Comparison of ENCODE assay signal across 13 cellular contexts in genomic region chr3:58336135-58336882, GRCh38. TPM values are rescaled to one million over a fixed set of nuclear protein-coding genes. Genes with fewer than 3 reads are reported as not detected.
DNase-seq lines count a peak whose midpoint lies in the region; TF ChIP-seq lines count a peak whose summit lies in the region.
"Had no signal": no experiment of that assay in that cellular context is flagged by ENCODE, and none has a peak within 500 bp of the region (broad histone marks: within the 10 kb centered on the region; RNA-seq: fewer than 3 reads in every experiment).

No MANE protein-coding gene starts in this region.

- intact Hi-C loops in CD14-positive monocyte (cut with micrococcal nuclease) = loop anchor here (2.0 to 10.0 kb wide), 3 partner anchors 14 to 352 kb away; partner anchors contain the start of gene KCTD6 (in 1 of the 2)

- H3K4me2 ChIP-seq in parathyroid adenoma (ENCODE audit: low read length) = peak overlapping the region; percentile 13

- H3K27me3 ChIP-seq in parathyroid adenoma (ENCODE audit: control insufficient read depth, insufficient read depth, low read length) = no peaks in the 10 kb centered on the region
- H3K27me3 ChIP-seq: upper lobe of right lung had no signal

- DNase-seq in CD14-positive monocyte (ENCODE audit: low spot score) (no peak), M059J (ENCODE audit: low read depth) (peak; percentile 89), chondrocyte (ENCODE audit: low spot score) (no peak), NCI-H82 (lab: John Stamatoyannopoulos, UW) (no peak), NCI-H446 (lab: John Stamatoyannopoulos, UW) (no peak), cerebellum (ENCODE audit: low spot score) (no peak), NCI-H2029 (lab: John Stamatoyannopoulos, UW) (no peak)
- DNase-seq: endodermal cell; NCI-H146; stimulated activated CD4-positive, alpha-beta T cell treated with anti-CD3 and anti-CD28 coated beads, Interleukin-15, amount 100 ng/mL, for 24 hours; upper lobe of right lung had no signal

- peaks cover 0 to 3% (median 2%) of the 10 kb centered on the region in 3 donors for H3K27me3 Mint-ChIP-seq in CD14-positive monocyte (ENCODE audit: low read depth in 3 of 3)
- no peaks in the 10 kb centered on the region for H3K27me3 Mint-ChIP-seq in chondrocyte (ENCODE audit: low read depth)

- H2AFZ ChIP-seq in parathyroid adenoma = no peak overlapping the region

- H3K79me2 ChIP-seq in parathyroid adenoma = peaks cover 53% of the 10 kb centered on the region

- TF ChIP-seq CTCF in CD14-positive monocyte (IDR thresholded peaks at IDR 0.05) = no peak
- TF ChIP-seq CTCF in chondrocyte (IDR thresholded peaks at IDR 0.05) = no peak
- no peak for TF ChIP-seq CTCF in parathyroid adenoma (IDR thresholded peaks at IDR 0.05)

- H3K36me3 Mint-ChIP-seq in CD14-positive monocyte (peaks cover 18 to 24% of the 10 kb centered on the region in 2 donors), chondrocyte (ENCODE audit: low read depth) (peaks cover 4% of the 10 kb centered on the region)

- peak overlapping the region; percentile 47 for H3K27ac ChIP-seq in parathyroid adenoma

- no peak overlapping the region for H3K9ac ChIP-seq in parathyroid adenoma

- H3K27ac Mint-ChIP-seq in CD14-positive monocyte (peak overlapping the region; percentile 90 to 100 (median 97)), chondrocyte (ENCODE audit: unreplicated experiment) (peak overlapping the region; percentile 84)
- H3K27ac Mint-ChIP-seq: endodermal cell had no signal

- H3K4me1 ChIP-seq in parathyroid adenoma = peaks cover 25% of the 10 kb centered on the region

- H3K4me1 Mint-ChIP-seq in CD14-positive monocyte (peaks cover 54% of the 10 kb centered on the region), chondrocyte (ENCODE audit: low read depth) (peaks cover 44% of the 10 kb centered on the region)

- no peak overlapping the region for H3K4me3 ChIP-seq in parathyroid adenoma (ENCODE audit: low read depth, low read length)
- H3K4me3 ChIP-seq: lung had no signal

- H3K9me3 Mint-ChIP-seq in CD14-positive monocyte (no peaks in the 10 kb centered on the region), chondrocyte (ENCODE audit: low read depth) (no peaks in the 10 kb centered on the region)
- H3K9me3 Mint-ChIP-seq: endodermal cell had no signal

- no peaks in the 10 kb centered on the region for H3K36me3 ChIP-seq in parathyroid adenoma (ENCODE audit: control insufficient read depth, insufficient read depth, low read length)
- H3K36me3 ChIP-seq: upper lobe of right lung had no signal

- no peaks in the 10 kb centered on the region for H3K9me3 ChIP-seq in parathyroid adenoma (ENCODE audit: control insufficient read depth, low read length)
- H3K9me3 ChIP-seq: upper lobe of right lung had no signal

- H3K4me3 Mint-ChIP-seq in CD14-positive monocyte (no peak overlapping the region), chondrocyte (ENCODE audit: unreplicated experiment) (no peak overlapping the region)
- H3K4me3 Mint-ChIP-seq: endodermal cell had no signal

RNA-seq across cellular contexts. Expression of gene PXK, which starts 3.6 kb away (rescaled TPM):
- polyA plus RNA-seq in CD14-positive monocyte = 10 to 100 TPM; 52.9 to 54.0 TPM
- total RNA-seq in M059J (2014; rRNA removed; shearing (Covaris generic)) = 27.1 and 32.2 TPM in 2 replicates
- total RNA-seq in chondrocyte (30.2 to 32.0 TPM (median 31.4 TPM) in 3 replicates), cerebellum (39.8 TPM)

RNA-seq across cellular contexts. Expression of gene HTD2, which starts 30.0 kb away (rescaled TPM):
- 10 to 100 TPM; 10.5 to 17.3 TPM for polyA plus RNA-seq in CD14-positive monocyte
- 10.4 and 10.6 TPM in 2 replicates for total RNA-seq in M059J (2014; rRNA removed; shearing (Covaris generic))
- 5.0 to 10.9 TPM (median 7.2 TPM) in 3 replicates for total RNA-seq in chondrocyte
- total RNA-seq in cerebellum = 6.8 TPM

RNA-seq across cellular contexts. Expression of gene RPP14, which starts 30.3 kb away (rescaled TPM):
- 1 to 10 TPM; 3.5 to 8.8 TPM for polyA plus RNA-seq in CD14-positive monocyte
- 12.2 and 14.6 TPM in 2 replicates for total RNA-seq in M059J (2014; rRNA removed; shearing (Covaris generic))
- 11.2 to 16.0 TPM (median 14.2 TPM) in 3 replicates for total RNA-seq in chondrocyte
- 15.8 TPM for total RNA-seq in cerebellum
